2 cellular contexts compared by ENCODE assay signal in the genomic region with DNA sequence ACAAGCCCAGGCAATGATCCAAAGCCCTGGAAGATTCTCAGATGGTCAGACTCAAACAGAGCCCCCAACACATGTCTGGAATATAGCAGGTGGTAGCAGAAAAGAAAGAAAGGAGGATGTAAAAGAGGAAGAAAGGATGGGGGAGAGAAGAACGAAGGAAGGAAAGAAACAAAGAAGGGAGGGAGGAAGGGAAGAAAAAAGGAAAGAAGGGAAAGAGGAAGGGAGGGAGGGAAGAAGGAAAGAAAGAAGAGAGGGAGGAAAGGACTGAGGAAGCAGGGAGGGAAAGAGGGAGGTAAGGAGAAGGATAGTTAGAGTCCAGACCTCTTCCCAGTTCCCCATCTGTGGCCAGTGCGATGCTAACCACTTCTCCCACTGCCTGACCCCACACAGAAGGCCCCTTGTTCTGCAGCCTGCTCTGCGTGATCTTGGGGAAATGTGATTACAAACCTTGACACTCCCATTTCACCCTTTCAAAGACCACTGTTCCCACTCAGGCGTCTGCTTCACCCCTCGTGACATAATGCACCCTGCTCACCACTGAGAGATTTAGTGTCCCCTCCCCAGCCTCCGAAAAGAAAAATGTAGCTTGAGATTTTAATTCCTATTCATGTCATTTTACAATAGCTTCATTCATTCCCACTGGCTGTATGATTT.
A peak's percentile ranks its signal among the peaks of the same experiment; 100 is the strongest.
TF ChIP-seq lines count a peak whose summit lies in the region.

No MANE protein-coding gene starts in this region.

TF ChIP-seq in A549, 52 proteins besides CTCF, POLR2A, EP300 and RAD21 (continued from another document):
- TF ChIP-seq, protein P1, sequence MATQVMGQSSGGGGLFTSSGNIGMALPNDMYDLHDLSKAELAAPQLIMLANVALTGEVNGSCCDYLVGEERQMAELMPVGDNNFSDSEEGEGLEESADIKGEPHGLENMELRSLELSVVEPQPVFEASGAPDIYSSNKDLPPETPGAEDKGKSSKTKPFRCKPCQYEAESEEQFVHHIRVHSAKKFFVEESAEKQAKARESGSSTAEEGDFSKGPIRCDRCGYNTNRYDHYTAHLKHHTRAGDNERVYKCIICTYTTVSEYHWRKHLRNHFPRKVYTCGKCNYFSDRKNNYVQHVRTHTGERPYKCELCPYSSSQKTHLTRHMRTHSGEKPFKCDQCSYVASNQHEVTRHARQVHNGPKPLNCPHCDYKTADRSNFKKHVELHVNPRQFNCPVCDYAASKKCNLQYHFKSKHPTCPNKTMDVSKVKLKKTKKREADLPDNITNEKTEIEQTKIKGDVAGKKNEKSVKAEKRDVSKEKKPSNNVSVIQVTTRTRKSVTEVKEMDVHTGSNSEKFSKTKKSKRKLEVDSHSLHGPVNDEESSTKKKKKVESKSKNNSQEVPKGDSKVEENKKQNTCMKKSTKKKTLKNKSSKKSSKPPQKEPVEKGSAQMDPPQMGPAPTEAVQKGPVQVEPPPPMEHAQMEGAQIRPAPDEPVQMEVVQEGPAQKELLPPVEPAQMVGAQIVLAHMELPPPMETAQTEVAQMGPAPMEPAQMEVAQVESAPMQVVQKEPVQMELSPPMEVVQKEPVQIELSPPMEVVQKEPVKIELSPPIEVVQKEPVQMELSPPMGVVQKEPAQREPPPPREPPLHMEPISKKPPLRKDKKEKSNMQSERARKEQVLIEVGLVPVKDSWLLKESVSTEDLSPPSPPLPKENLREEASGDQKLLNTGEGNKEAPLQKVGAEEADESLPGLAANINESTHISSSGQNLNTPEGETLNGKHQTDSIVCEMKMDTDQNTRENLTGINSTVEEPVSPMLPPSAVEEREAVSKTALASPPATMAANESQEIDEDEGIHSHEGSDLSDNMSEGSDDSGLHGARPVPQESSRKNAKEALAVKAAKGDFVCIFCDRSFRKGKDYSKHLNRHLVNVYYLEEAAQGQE (IDR thresholded peaks at IDR 0.05) = no peak

TF ChIP-seq in HEK293, 187 proteins besides CTCF, POLR2A, EP300 and RAD21 (continued from another document):
- TF ChIP-seq ZNF670 (tag by site-specific recombination; IDR thresholded peaks at IDR 0.05; ENCODE audit: low read depth) (peak; percentile 75; the same call in 1 of the 2 replicates), GLI2 (tag by site-specific recombination; IDR thresholded peaks at IDR 0.05; ENCODE audit: borderline replicate concordance, low read depth) (no peak)
TF ChIP-seq in HEK293: peak in this region for 4.
